ENCODE assay signal across 16 cellular contexts in the genomic region with DNA sequence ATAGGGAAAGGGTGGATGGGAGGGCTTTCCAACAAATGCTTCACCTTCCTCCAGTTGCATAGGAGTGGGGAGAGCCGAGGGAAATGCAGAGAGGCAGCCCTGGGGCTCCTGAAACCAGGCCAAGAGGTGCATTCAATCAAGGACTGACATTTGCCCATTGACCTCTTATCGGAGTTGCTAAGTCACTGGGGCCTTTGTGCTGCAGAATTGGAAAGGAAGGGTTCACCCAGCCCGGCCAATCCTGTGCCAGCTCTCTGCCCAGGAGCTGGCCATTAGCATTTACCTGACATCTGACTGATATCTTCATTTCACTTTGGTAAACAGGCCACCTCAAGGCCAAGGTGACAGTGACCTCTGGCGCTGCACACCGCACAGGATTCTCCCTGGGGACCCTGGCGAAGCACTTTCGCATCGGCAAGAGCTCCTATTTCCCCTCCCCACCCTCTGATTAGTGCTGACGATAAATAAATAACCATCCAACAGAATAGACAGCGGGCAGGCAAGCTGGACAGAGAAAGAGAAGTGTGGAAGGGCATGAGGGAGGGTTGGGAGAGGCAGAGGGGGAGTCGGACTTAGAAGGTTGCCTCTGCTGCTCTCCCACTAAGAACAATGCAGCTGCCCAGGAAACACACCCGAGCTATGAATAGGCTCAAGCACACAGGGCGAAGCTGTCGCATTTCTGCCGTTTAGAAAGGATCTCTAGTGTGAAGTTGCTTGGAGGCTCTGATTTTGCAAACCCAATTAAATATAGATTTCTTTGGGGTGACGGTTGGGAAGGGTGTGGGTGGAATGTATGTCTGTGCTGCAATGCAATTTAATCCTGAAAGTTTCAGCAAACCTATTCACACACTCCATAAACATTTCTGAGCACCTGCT. TPM values are rescaled to one million over a fixed set of nuclear protein-coding genes. Genes with fewer than 3 reads are reported as not detected.
DNase-seq lines count a peak whose midpoint lies in the region; ATAC-seq and TF ChIP-seq lines count a peak whose summit lies in the region.
"Had no signal": no experiment of that assay in that cellular context is flagged by ENCODE, and none has a peak within 500 bp of the region (broad histone marks: within the 10 kb centered on the region; RNA-seq: fewer than 3 reads in every experiment).

No MANE protein-coding gene starts in this region.

- H3K27ac Mint-ChIP-seq in GM23338 = peak overlapping the region; percentile 39; the same call in 1 of the 2 replicates
- H3K27ac Mint-ChIP-seq in activated CD4-positive, alpha-beta memory T cell treated with anti-CD3 and anti-CD28 coated beads for 36 hours = no peak overlapping the region
- H3K27ac Mint-ChIP-seq: activated naive CD8-positive, alpha-beta T cell; T-helper 2 cell treated with Interferon-gamma antibody and Interleukin-4, amounts not matched to agents 5 μg/mL and 100 μg/mL, for 36 hours had no signal

- peaks cover 29% of the 10 kb centered on the region for H3F3A ChIP-seq in GM23338 (replicated peaks; ENCODE audit: low read depth)

- CTCF ChIA-PET in activated CD4-positive, alpha-beta memory T cell treated with anti-CD3 and anti-CD28 coated beads for 36 hours (lab: Charles Lee) = no interaction called here

- no peak overlapping the region for H3K4me3 Mint-ChIP-seq in GM23338
- no peak overlapping the region for H3K4me3 Mint-ChIP-seq in activated CD4-positive, alpha-beta memory T cell treated with anti-CD3 and anti-CD28 coated beads for 36 hours
- H3K4me3 Mint-ChIP-seq: activated naive CD8-positive, alpha-beta T cell; T-helper 2 cell treated with Interferon-gamma antibody and Interleukin-4, amounts not matched to agents 5 μg/mL and 100 μg/mL, for 36 hours had no signal

- peaks cover 10% of the 10 kb centered on the region; the same call in 1 of the 2 replicates for H3K36me3 ChIP-seq in GM23338 (ENCODE audit: insufficient read depth)

- ATAC-seq in GM23338 (no peak), sciatic nerve (no peak)

- H3K27me3 Mint-ChIP-seq in GM23338 (ENCODE audit: insufficient read depth, low read depth, poor library complexity) = peaks cover 26% of the 10 kb centered on the region
- peaks cover 6% of the 10 kb centered on the region for H3K27me3 Mint-ChIP-seq in activated CD4-positive, alpha-beta memory T cell treated with anti-CD3 and anti-CD28 coated beads for 36 hours

- H3K27me3 ChIP-seq in GM23338 (ENCODE audit: insufficient read depth) = no peaks in the 10 kb centered on the region

- H3K36me3 Mint-ChIP-seq in GM23338 (ENCODE audit: low read depth) = peaks cover 79% of the 10 kb centered on the region
- H3K36me3 Mint-ChIP-seq in activated CD4-positive, alpha-beta memory T cell treated with anti-CD3 and anti-CD28 coated beads for 36 hours = no peaks in the 10 kb centered on the region
- H3K36me3 Mint-ChIP-seq: activated naive CD8-positive, alpha-beta T cell had no signal

- H3K4me2 ChIP-seq in GM23338 = no peak overlapping the region

- DNase-seq in GM23338 (ENCODE audit: low spot score) = no peak
- DNase-seq in astrocyte of the hippocampus (ENCODE audit: low read depth, low spot score) = peak; percentile 8
- peak; percentile 30 for DNase-seq in medulla oblongata (ENCODE audit: extremely low spot score)
- DNase-seq in sciatic nerve (ENCODE audit: low spot score) = peak; percentile 30
- DNase-seq in NCI-H226 = no peak
- no peak for DNase-seq in cerebellum (ENCODE audit: low spot score)
- no peak for DNase-seq in activated CD4-positive, alpha-beta memory T cell treated with anti-CD3 and anti-CD28 coated beads for 36 hours
- DNase-seq: activated CD4-positive, alpha-beta T cell treated with anti-CD3 and anti-CD28 coated beads for 48 hours; activated T-cell treated with anti-CD3 and anti-CD28 coated beads, Interleukin-2, amount 50 U/mL, for 1 hour; C1 segment of cervical spinal cord; DMS53; GM23248; SHP77 treated with DMSO at 0.1 percent for 48 hours; stimulated activated CD4-positive, alpha-beta T cell treated with anti-CD3 and anti-CD28 coated beads, Interleukin-4, amount 100 ng/mL, for 1 hour had no signal

- no peak for TF ChIP-seq CTCF in GM23338 (conservative IDR thresholded peaks at IDR 0.05; ENCODE audit: low read depth in 2 of 2)

- intact Hi-C loops in sciatic nerve (cut with DNase I) = no loop called here
- intact Hi-C loops in activated CD4-positive, alpha-beta memory T cell treated with anti-CD3 and anti-CD28 coated beads for 36 hours (cut with micrococcal nuclease) = no loop called here

- H3K9me3 Mint-ChIP-seq in GM23338 = peaks cover 67% of the 10 kb centered on the region
- H3K9me3 Mint-ChIP-seq in activated CD4-positive, alpha-beta memory T cell treated with anti-CD3 and anti-CD28 coated beads for 36 hours = peaks cover 13% of the 10 kb centered on the region
- H3K9me3 Mint-ChIP-seq: T-helper 2 cell treated with Interferon-gamma antibody and Interleukin-4, amounts not matched to agents 5 μg/mL and 100 μg/mL, for 36 hours had no signal

- H3K4me1 ChIP-seq in GM23338 (ENCODE audit: insufficient read depth) = peaks cover 37% of the 10 kb centered on the region

- POLR2A ChIA-PET in activated CD4-positive, alpha-beta memory T cell treated with anti-CD3 and anti-CD28 coated beads for 36 hours (lab: Charles Lee) = no interaction called here

- peaks cover 45% of the 10 kb centered on the region for H3K4me1 Mint-ChIP-seq in GM23338
- H3K4me1 Mint-ChIP-seq in activated CD4-positive, alpha-beta memory T cell treated with anti-CD3 and anti-CD28 coated beads for 36 hours (ENCODE audit: low read depth) = no peaks in the 10 kb centered on the region

- no peaks in the 10 kb centered on the region for H4K20me1 ChIP-seq in GM23338 (replicated peaks; ENCODE audit: insufficient read depth)

- H2AFZ ChIP-seq in GM23338 = no peak overlapping the region
- H2AFZ ChIP-seq: GM23248 had no signal

- no peak overlapping the region for H3K4me3 ChIP-seq in GM23338
- H3K4me3 ChIP-seq: GM23248 had no signal

- H3K27ac ChIP-seq in GM23338 (ENCODE audit: low read depth) = no peak overlapping the region
- H3K27ac ChIP-seq: GM23248 had no signal

- H3K9me2 ChIP-seq in GM23338 (ENCODE audit: insufficient read depth) = peaks cover 5% of the 10 kb centered on the region; the same call in 1 of the 2 replicates

- no peaks in the 10 kb centered on the region; the same call in 1 of the 2 replicates for H3K79me2 ChIP-seq in GM23338 (replicated peaks; ENCODE audit: insufficient read depth)

RNA-seq across cellular contexts. Expression of a gene that starts 57.1 kb away (rescaled TPM):
- total RNA-seq in GM23338 (2014; rRNA removed; shearing (Covaris generic)) = 135 and 141 TPM in 2 replicates
- polyA plus RNA-seq in GM23338 (2016; fragmentation: Nextera tagmentation; extraction: Ambion mirVana) = 92.7 and 94.7 TPM in 2 replicates
- total RNA-seq in sciatic nerve (46.5 TPM), cerebellum (46.4 TPM)
- total RNA-seq in activated CD4-positive, alpha-beta memory T cell treated with anti-CD3 and anti-CD28 coated beads for 36 hours = 10 to 100 TPM; 23.9 to 28.6 TPM

Comparison
In these comparisons a context has a peak if more than half of its experiments do, and no peak if none do; other contexts are left out.
1. DNase-seq: peak in astrocyte of the hippocampus (single experiment), medulla oblongata (single experiment) and sciatic nerve (single experiment); none in GM23338 (single experiment), NCI-H226 (single experiment), cerebellum (single experiment) and activated CD4-positive, alpha-beta memory T cell treated with anti-CD3 and anti-CD28 coated beads for 36 hours (single experiment).